ENCODE assay signal across 8 cellular contexts in the genomic region with DNA sequence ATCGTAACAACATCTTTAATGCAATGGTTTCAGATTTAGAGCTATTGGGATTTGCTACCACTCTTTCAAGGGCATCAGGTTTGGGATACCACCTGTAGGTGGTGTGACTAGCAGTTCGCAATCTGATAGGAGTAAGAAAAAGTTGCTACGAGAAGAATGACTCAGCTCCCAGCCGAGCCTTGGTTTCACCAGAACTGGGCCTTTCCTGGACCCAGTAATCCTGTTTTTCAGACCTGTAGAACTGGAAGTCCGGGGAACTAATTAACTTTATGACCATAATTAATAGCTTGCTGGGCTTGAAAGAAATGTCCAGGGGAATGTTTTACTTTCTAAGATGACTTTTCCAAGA. TPM values are rescaled to one million over a fixed set of nuclear protein-coding genes. Genes with fewer than 3 reads are reported as not detected.
DNase-seq lines count a peak whose midpoint lies in the region; ATAC-seq, FAIRE-seq and TF ChIP-seq lines count a peak whose summit lies in the region.

No MANE protein-coding gene starts in this region.

- peaks cover 17% of the 10 kb centered on the region for H3K36me3 ChIP-seq in CD4-positive, CD25-positive, alpha-beta regulatory T cell (ENCODE audit: control insufficient read depth, insufficient read depth, low read length)
- H3K36me3 ChIP-seq in heart right ventricle (peaks cover 0 to 28% (median 25%) of the 10 kb centered on the region in 9 donors), pancreas (peaks cover 0 to 21% (median 4%) of the 10 kb centered on the region in 3 donors)

- no peak for TF ChIP-seq CTCF in NB4 (IDR thresholded peaks at IDR 0.05; ENCODE audit: low read depth, low read length)
- peak in 2 of 9 donors; percentile 22 to 30 for TF ChIP-seq CTCF in heart right ventricle (IDR thresholded peaks at IDR 0.05)
- TF ChIP-seq CTCF in pancreas (IDR thresholded peaks at IDR 0.05): no peak

- intact Hi-C loops in heart right ventricle (cut with DNase I): no loop called here
- intact Hi-C loops in pancreas (cut with DNase I): no loop called here

- TF ChIP-seq POLR2A in NB4 (IDR thresholded peaks at IDR 0.05; ENCODE audit: extremely low read depth, insufficient read length): no peak

- H3K4me1 Mint-ChIP-seq in CD4-positive, CD25-positive, alpha-beta regulatory T cell: peaks cover 8 to 40% (median 30%) of the 10 kb centered on the region in 4 donors
- peaks cover 31% of the 10 kb centered on the region for H3K4me1 Mint-ChIP-seq in activated naive CD4-positive, alpha-beta T cell treated with anti-CD3 and anti-CD28 coated beads, Interleukin-2, amount 50 U/mL, for 24 hours

- FAIRE-seq in pancreas (lab: Jason Lieb, UNC): no peak

- H3K4me3 Mint-ChIP-seq in CD4-positive, CD25-positive, alpha-beta regulatory T cell: peak overlapping the region; percentile 92 to 99 (median 96)
- H3K4me3 Mint-ChIP-seq in activated naive CD4-positive, alpha-beta T cell treated with anti-CD3 and anti-CD28 coated beads, Interleukin-2, amount 50 U/mL, for 24 hours: peak overlapping the region; percentile 97

- ATAC-seq in CD4-positive, CD25-positive, alpha-beta regulatory T cell (ENCODE audit: low read depth in 2 of 2): peak; percentile 66 to 69
- ATAC-seq in GM19043 (IDR thresholded peaks at IDR 0.05; ENCODE audit: low read depth, unreplicated experiment) (peak; percentile 39), heart right ventricle (peak in 5 of 8 donors; percentile 60 to 79 (median 68)), pancreas (peak; percentile 81 to 93 (median 88)), HG02623 (IDR thresholded peaks at IDR 0.05; ENCODE audit: unreplicated experiment) (no peak)

- H3K9me3 Mint-ChIP-seq in CD4-positive, CD25-positive, alpha-beta regulatory T cell: peaks cover 0 to 3% (median 0%) of the 10 kb centered on the region in 7 donors
- no peaks in the 10 kb centered on the region for H3K9me3 Mint-ChIP-seq in activated naive CD4-positive, alpha-beta T cell treated with anti-CD3 and anti-CD28 coated beads, Interleukin-2, amount 50 U/mL, for 24 hours

- DNase-seq in CD4-positive, CD25-positive, alpha-beta regulatory T cell: peak in 2 of 3 donors; percentile 35 to 59
- no peak for DNase-seq in NB4 (ENCODE audit: low read depth)
- DNase-seq in heart right ventricle: no peak
- peak in 4 of 6 donors; percentile 40 to 64 (median 56) for DNase-seq in pancreas
- DNase-seq in NOMO-1 treated with dmso at 0.1 percent for 144 hours (lab: John Stamatoyannopoulos, UW; ENCODE audit: unreplicated experiment): no peak

- WGBS in heart right ventricle, 2 donors: 8 to 14% methylated on average over 5 of the region's 5 CpGs
- 1% methylated on average over 5 of the region's 5 CpGs for WGBS in pancreas, 2 donors

- peak overlapping the region; percentile 82 to 93 (median 91) for H3K27ac Mint-ChIP-seq in CD4-positive, CD25-positive, alpha-beta regulatory T cell
- peak overlapping the region; percentile 89 for H3K27ac Mint-ChIP-seq in activated naive CD4-positive, alpha-beta T cell treated with anti-CD3 and anti-CD28 coated beads, Interleukin-2, amount 50 U/mL, for 24 hours

- peaks cover 28% of the 10 kb centered on the region for H3K36me3 Mint-ChIP-seq in CD4-positive, CD25-positive, alpha-beta regulatory T cell
- peaks cover 8% of the 10 kb centered on the region for H3K36me3 Mint-ChIP-seq in activated naive CD4-positive, alpha-beta T cell treated with anti-CD3 and anti-CD28 coated beads, Interleukin-2, amount 50 U/mL, for 24 hours

- no peaks in the 10 kb centered on the region for H3K9me3 ChIP-seq in CD4-positive, CD25-positive, alpha-beta regulatory T cell (ENCODE audit: control insufficient read depth in 2 of 2, low read length in 2 of 2)
- H3K9me3 ChIP-seq in heart right ventricle (no peaks in the 10 kb centered on the region), pancreas (no peaks in the 10 kb centered on the region)

- peaks cover 25% of the 10 kb centered on the region for H3K27me3 Mint-ChIP-seq in CD4-positive, CD25-positive, alpha-beta regulatory T cell
- H3K27me3 Mint-ChIP-seq in activated naive CD4-positive, alpha-beta T cell treated with anti-CD3 and anti-CD28 coated beads, Interleukin-2, amount 50 U/mL, for 24 hours: no peaks in the 10 kb centered on the region

- peaks cover 10% of the 10 kb centered on the region for H3K27me3 ChIP-seq in CD4-positive, CD25-positive, alpha-beta regulatory T cell (ENCODE audit: control insufficient read depth, insufficient read depth, low read length)
- H3K27me3 ChIP-seq in heart right ventricle: no peaks in the 10 kb centered on the region
- no peaks in the 10 kb centered on the region for H3K27me3 ChIP-seq in pancreas

- peaks cover 16% of the 10 kb centered on the region for H3K4me1 ChIP-seq in CD4-positive, CD25-positive, alpha-beta regulatory T cell (ENCODE audit: control insufficient read depth, insufficient read depth, low read length, poor library complexity, severe bottlenecking)
- peaks cover 0 to 26% (median 21%) of the 10 kb centered on the region in 9 donors for H3K4me1 ChIP-seq in heart right ventricle
- H3K4me1 ChIP-seq in pancreas: peaks cover 10 to 17% (median 10%) of the 10 kb centered on the region in 3 donors

- H3K27ac ChIP-seq in CD4-positive, CD25-positive, alpha-beta regulatory T cell (ENCODE audit: insufficient read depth, low read length, poor library complexity, severe bottlenecking): no peak overlapping the region
- peak overlapping the region; percentile 31 to 93 (median 82) for H3K27ac ChIP-seq in heart right ventricle
- peak overlapping the region; percentile 78 to 97 (median 88) for H3K27ac ChIP-seq in pancreas

- H3K4me3 ChIP-seq in CD4-positive, CD25-positive, alpha-beta regulatory T cell (ENCODE audit: low read depth, low read length): peak overlapping the region; percentile 92
- H3K4me3 ChIP-seq in NB4 (ENCODE audit: low read depth, low read length) (peak overlapping the region; percentile 59), heart right ventricle (peak overlapping the region; percentile 69 to 91 (median 74)), pancreas (peak overlapping the region; percentile 45 to 78 (median 67))

RNA-seq across cellular contexts. Expression of a gene that starts 0.8 kb away (rescaled TPM):
- 10.1 TPM for total RNA-seq in CD4-positive, CD25-positive, alpha-beta regulatory T cell
- 10 to 100 TPM; 10.2 to 13.4 (median 11.1) TPM for polyA plus RNA-seq in CD4-positive, CD25-positive, alpha-beta regulatory T cell
- total RNA-seq in heart right ventricle (10 to 100 TPM; 14.9 to 35.7 (median 22.7) TPM), pancreas (10 to 100 TPM in 3 of 6 donors, 1 to 10 TPM in 3; 7.6 to 25.9 (median 11.8) TPM)
- polyA plus RNA-seq in heart right ventricle (10 to 100 TPM; 13.7 to 15.1 TPM), pancreas (10 to 100 TPM in 1 of 2 donors, 1 to 10 TPM in 1; 8.2 to 14.7 TPM)

RNA-seq across cellular contexts. Expression of a gene that starts 9.8 kb away (rescaled TPM):
- total RNA-seq in CD4-positive, CD25-positive, alpha-beta regulatory T cell: 81.8 TPM
- polyA plus RNA-seq in CD4-positive, CD25-positive, alpha-beta regulatory T cell: 100 to 1,000 TPM; 630 to 720 (median 697) TPM
- total RNA-seq in heart right ventricle: 100 to 1,000 TPM; 115 to 182 (median 136) TPM
- polyA plus RNA-seq in heart right ventricle: 100 to 1,000 TPM in 1 of 2 donors, 10 to 100 TPM in 1; 82.4 to 420 TPM
- 100 to 1,000 TPM in 1 of 6 donors, 10 to 100 TPM in 5; 63.3 to 119 (median 85.2) TPM for total RNA-seq in pancreas
- polyA plus RNA-seq in pancreas: 100 to 1,000 TPM in 1 of 2 donors, 10 to 100 TPM in 1; 58.2 to 178 TPM

RNA-seq across cellular contexts. Expression of a gene that starts 45.3 kb away (rescaled TPM):
- total RNA-seq in CD4-positive, CD25-positive, alpha-beta regulatory T cell: not detected
- not detected for polyA plus RNA-seq in CD4-positive, CD25-positive, alpha-beta regulatory T cell
- total RNA-seq in heart right ventricle (not detected), pancreas (under 1 TPM in 1 of 6 donors, not detected in 5; 0.03 TPM)
- polyA plus RNA-seq in heart right ventricle (not detected), pancreas (under 1 TPM in 1 of 2 donors, not detected in 1; 0.05 TPM)

Comparison
In these comparisons a context has a peak if more than half of its experiments do, and no peak if none do; other contexts are left out.
1. DNase-seq: peak in CD4-positive, CD25-positive, alpha-beta regulatory T cell (2 of 3) and pancreas (4 of 6); none in NB4 (single experiment), heart right ventricle (0 of 2) and NOMO-1 treated with dmso at 0.1 percent for 144 hours (single experiment).
2. Peak in every context shown above with its lines, with median percentiles within 50 percentile points of each other: H3K4me3 ChIP-seq.